Comparison of ENCODE assay signal across 13 cellular contexts in genomic region chr7:128221929-128222403, GRCh38. TPM values are rescaled to one million over a fixed set of nuclear protein-coding genes. Genes with fewer than 3 reads are reported as not detected.
DNase-seq lines count a peak whose midpoint lies in the region; ATAC-seq, FAIRE-seq and TF ChIP-seq lines count a peak whose summit lies in the region.
"Had no signal": no experiment of that assay in that cellular context is flagged by ENCODE, and none has a peak within 500 bp of the region (broad histone marks: within the 10 kb centered on the region; RNA-seq: fewer than 3 reads in every experiment).

No MANE protein-coding gene starts in this region.

- DNase-seq in AG10803 (ENCODE audit: low read depth) (peak; percentile 90), SIG-M5 (lab: John Stamatoyannopoulos, UW) (peak; percentile 5), hepatocyte (ENCODE audit: low spot score) (peak; percentile 25), GM12891 (ENCODE audit: insufficient read length, low spot score) (no peak), cerebellar cortex (ENCODE audit: low spot score) (no peak)
- no peak for DNase-seq in effector CD4-positive, alpha-beta T cell
- DNase-seq: DMS 273 treated with DMSO at 0.1 percent for 48 hours, heart right ventricle, naive B cell had no signal

- no peaks in the 10 kb centered on the region for H4K20me1 ChIP-seq in hepatocyte (ENCODE audit: insufficient read depth, poor library complexity, severe bottlenecking)

- H3K4me3 ChIP-seq in AG10803 (ENCODE audit: low read length) (no peak overlapping the region), hepatocyte (no peak overlapping the region)
- H3K4me3 ChIP-seq: heart right ventricle, Peyer's patch had no signal

- FAIRE-seq in GM12891 (lab: Jason Lieb, UNC), result no peak

- H2AFZ ChIP-seq in hepatocyte, result no peak overlapping the region

- no peak for TF ChIP-seq CTCF in AG10803 (conservative IDR thresholded peaks at IDR 0.05; ENCODE audit: low read length)
- no peak for TF ChIP-seq CTCF in hepatocyte (IDR thresholded peaks at IDR 0.05; ENCODE audit: poor library complexity)

- H3K27me3 ChIP-seq in hepatocyte, result peaks cover 21% of the 10 kb centered on the region
- H3K27me3 ChIP-seq: Peyer's patch had no signal

- no peak for TF ChIP-seq POLR2A in GM12891 (IDR thresholded peaks at IDR 0.05; ENCODE audit: low read depth, low read length)

- WGBS in hepatocyte (ENCODE audit: low lambda C conversion rate, missing lambda C conversion rate), result 67% methylated on average over 5 of the region's 5 CpGs

- H3K4me1 ChIP-seq in hepatocyte (ENCODE audit: insufficient read depth), result no peaks in the 10 kb centered on the region

- H3K79me2 ChIP-seq in hepatocyte, result no peaks in the 10 kb centered on the region

- H3K4me2 ChIP-seq in hepatocyte, result no peak overlapping the region

- no peak overlapping the region for H3K27ac ChIP-seq in hepatocyte
- H3K27ac ChIP-seq: heart right ventricle, Peyer's patch had no signal

- H3K9me3 ChIP-seq in hepatocyte (ENCODE audit: low read depth), result no peaks in the 10 kb centered on the region
- H3K9me3 ChIP-seq: heart right ventricle, Peyer's patch had no signal

- H3K36me3 ChIP-seq in hepatocyte (replicated peaks; ENCODE audit: insufficient read depth, low read depth), result no peaks in the 10 kb centered on the region
- H3K36me3 ChIP-seq: heart right ventricle, Peyer's patch had no signal

- H3K9me2 ChIP-seq in hepatocyte (replicated peaks; ENCODE audit: insufficient read depth), result no peaks in the 10 kb centered on the region

- peak; percentile 68 for ATAC-seq in HG03342 (IDR thresholded peaks at IDR 0.05; ENCODE audit: unreplicated experiment)
- ATAC-seq in HG02623 (IDR thresholded peaks at IDR 0.05; ENCODE audit: unreplicated experiment), result no peak

TF ChIP-seq in GM12891, 5 proteins besides CTCF, POLR2A, EP300 and RAD21:
- no peak for TF ChIP-seq POLR2AphosphoS5 (IDR thresholded peaks at IDR 0.05; ENCODE audit: low read depth, low read length)
- TF ChIP-seq SPI1 (IDR thresholded peaks at IDR 0.05; ENCODE audit: low read depth, low read length), result no peak
- no peak for TF ChIP-seq POU2F2 (IDR thresholded peaks at IDR 0.05; ENCODE audit: low read depth, low read length)
- no peak for TF ChIP-seq PAX5 (IDR thresholded peaks at IDR 0.05; ENCODE audit: insufficient read depth, low read length, severe bottlenecking)
- no peak for TF ChIP-seq TAF1 (IDR thresholded peaks at IDR 0.05; ENCODE audit: low read depth, low read length)
TF ChIP-seq in GM12891: peak in this region for 0.

RNA-seq across cellular contexts. Expression of gene LEP, which starts 19.1 kb away (rescaled TPM):
- not detected in 2 replicates for total RNA-seq in hepatocyte
- polyA plus RNA-seq in hepatocyte, result not detected in 2 replicates
- not detected for polyA plus RNA-seq in GM12891 (2012; ENCODE audit: low read depth, missing spikeins)
- total RNA-seq: activated CD8-positive, alpha-beta memory T cell treated with anti-CD3 and anti-CD28 coated beads for 36 hours had no signal

Comparison
In these comparisons a context has a peak if more than half of its experiments do, and no peak if none do; other contexts are left out.
1. DNase-seq: peak in AG10803 (single experiment), SIG-M5 (single experiment) and hepatocyte (single experiment); none in effector CD4-positive, alpha-beta T cell (single experiment), GM12891 (single experiment) and cerebellar cortex (single experiment).